Comparison of ENCODE assay signal across 1 cellular context in genomic region chr14:95835331-95835730, GRCh38.
TF ChIP-seq lines count a peak whose summit lies in the region.

No MANE protein-coding gene starts in this region.

TF ChIP-seq in GM12878, 131 proteins besides CTCF, POLR2A, EP300 and RAD21 (continued from another document):
- TF ChIP-seq ZBTB40 (IDR thresholded peaks at IDR 0.05; ENCODE audit: borderline replicate concordance) = no peak
- TF ChIP-seq, protein P1, sequence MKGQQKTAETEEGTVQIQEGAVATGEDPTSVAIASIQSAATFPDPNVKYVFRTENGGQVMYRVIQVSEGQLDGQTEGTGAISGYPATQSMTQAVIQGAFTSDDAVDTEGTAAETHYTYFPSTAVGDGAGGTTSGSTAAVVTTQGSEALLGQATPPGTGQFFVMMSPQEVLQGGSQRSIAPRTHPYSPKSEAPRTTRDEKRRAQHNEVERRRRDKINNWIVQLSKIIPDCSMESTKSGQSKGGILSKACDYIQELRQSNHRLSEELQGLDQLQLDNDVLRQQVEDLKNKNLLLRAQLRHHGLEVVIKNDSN (IDR thresholded peaks at IDR 0.05; ENCODE audit: borderline replicate concordance, extremely low read length, insufficient read depth, low read depth, low read length) = peak; percentile 54
